Comparison of ENCODE assay signal across 8 cellular contexts in genomic region chr10:119595134-119595714, GRCh38. TPM values are rescaled to one million over a fixed set of nuclear protein-coding genes. Genes with fewer than 3 reads are reported as not detected.
A peak's percentile ranks its signal among the peaks of the same experiment; 100 is the strongest.
DNase-seq lines count a peak whose midpoint lies in the region; ATAC-seq, FAIRE-seq and TF ChIP-seq lines count a peak whose summit lies in the region.

No MANE protein-coding gene starts in this region.

- no peak for FAIRE-seq in kidney (lab: Jason Lieb, UNC)

- no peaks in the 10 kb centered on the region for H3K9me3 Mint-ChIP-seq in activated naive CD8-positive, alpha-beta T cell treated with anti-CD3 and anti-CD28 coated beads, Interleukin-2, amount 10 ng/mL, durations not matched to agents 7 days and 5 days

- TF ChIP-seq CTCF in heart left ventricle (IDR thresholded peaks at IDR 0.05) (no peak), kidney (IDR thresholded peaks at IDR 0.05; ENCODE audit: borderline replicate concordance, extremely low read depth, insufficient read depth) (no peak), thyroid gland (IDR thresholded peaks at IDR 0.05) (no peak)

- 16 to 20% (median 18%) methylated on average over 7 of the region's 7 CpGs for WGBS in heart left ventricle, 4 donors
- 9 to 12% methylated on average over 7 of the region's 7 CpGs for WGBS in thyroid gland, 2 donors

- intact Hi-C loops in heart left ventricle (cut with DNase I), result loop anchor here in 6 of 10 donors (5.0 to 10.0 kb wide), 7 partner anchors 57 to 390 kb away; partner anchors contain the start of genes BAG3 (in 3 of the 6), INPP5F (in 2 of the 6), GRK5 (in 1 of the 6) and MCMBP (in 1 of the 6)
- intact Hi-C loops in Right ventricle myocardium superior (cut with DNase I), result loop anchor here (10.0 kb wide), 1 partner anchor 280 kb away; the partner anchor contains the start of gene MCMBP
- intact Hi-C loops in kidney (cut with DNase I), result no loop called here
- intact Hi-C loops in thyroid gland (cut with DNase I), result loop anchor here (5.0 to 10.0 kb wide), 2 partner anchors 50 to 52 kb away; partner anchors contain the start of gene RGS10

- ATAC-seq in heart left ventricle, result no peak
- no peak for ATAC-seq in Right ventricle myocardium superior (ENCODE audit: poor library complexity)
- no peak for ATAC-seq in activated naive CD8-positive, alpha-beta T cell treated with anti-CD3 and anti-CD28 coated beads, Interleukin-2, amount 10 ng/mL, durations not matched to agents 7 days and 5 days (ENCODE audit: low read depth)
- ATAC-seq in GM19397 (IDR thresholded peaks at IDR 0.05; ENCODE audit: unreplicated experiment), result no peak

- no peaks in the 10 kb centered on the region for H3K27me3 Mint-ChIP-seq in activated naive CD8-positive, alpha-beta T cell treated with anti-CD3 and anti-CD28 coated beads, Interleukin-2, amount 10 ng/mL, durations not matched to agents 7 days and 5 days

- H3K4me1 Mint-ChIP-seq in activated naive CD8-positive, alpha-beta T cell treated with anti-CD3 and anti-CD28 coated beads, Interleukin-2, amount 10 ng/mL, durations not matched to agents 7 days and 5 days, result peaks cover 42% of the 10 kb centered on the region

- peaks cover 0 to 2% (median 0%) of the 10 kb centered on the region in 12 donors for H3K9me3 ChIP-seq in heart left ventricle
- no peaks in the 10 kb centered on the region for H3K9me3 ChIP-seq in kidney (ENCODE audit: control insufficient read depth in 1 of 2, low read length in 2 of 2)
- H3K9me3 ChIP-seq in thyroid gland, result no peaks in the 10 kb centered on the region

- H3K4me3 ChIP-seq in heart left ventricle (peak overlapping the region; percentile 66 to 91 (median 88)), kidney (ENCODE audit: low read length in 2 of 2) (peak overlapping the region; percentile 92 to 93), thyroid gland (replicated peaks in 1 of 3) (peak overlapping the region; percentile 47 to 79 (median 68))

- peak overlapping the region; percentile 95 for H3K27ac Mint-ChIP-seq in activated naive CD8-positive, alpha-beta T cell treated with anti-CD3 and anti-CD28 coated beads, Interleukin-2, amount 10 ng/mL, durations not matched to agents 7 days and 5 days

- H3K27me3 ChIP-seq in heart left ventricle (no peaks in the 10 kb centered on the region), thyroid gland (no peaks in the 10 kb centered on the region)

- H3K4me1 ChIP-seq in heart left ventricle (peaks cover 0 to 52% (median 47%) of the 10 kb centered on the region in 12 donors), kidney (ENCODE audit: control insufficient read depth in 1 of 2, insufficient read depth in 1 of 2, low read depth in 1 of 2, low read length in 2 of 2) (peaks cover 21 to 22% of the 10 kb centered on the region in 2 donors), thyroid gland (peaks cover 35 to 39% of the 10 kb centered on the region in 2 donors)

- H3K27ac ChIP-seq in heart left ventricle, result peak overlapping the region in 10 of 12 donors; percentile 94 to 99 (median 99)
- peak overlapping the region; percentile 97 to 99 for H3K27ac ChIP-seq in kidney (ENCODE audit: low read depth in 2 of 2, low read length in 2 of 2)
- peak overlapping the region in 2 of 3 donors; percentile 99 for H3K27ac ChIP-seq in thyroid gland

- no peak for DNase-seq in heart left ventricle
- DNase-seq in Right ventricle myocardium superior, result no peak
- no peak for DNase-seq in activated naive CD8-positive, alpha-beta T cell treated with anti-CD3 and anti-CD28 coated beads, Interleukin-2, amount 10 ng/mL, durations not matched to agents 7 days and 5 days
- no peak for DNase-seq in kidney
- DNase-seq in thyroid gland, result no peak
- DNase-seq in NK-92 treated with Interleukin-12 subunit alpha and Interleukin-12 subunit beta, amount 100 ng/mL, for 24 hours (lab: John Stamatoyannopoulos, UW), result no peak
- DNase-seq in T-helper 9 cell, result no peak

- peaks cover 21% of the 10 kb centered on the region for H3K36me3 Mint-ChIP-seq in activated naive CD8-positive, alpha-beta T cell treated with anti-CD3 and anti-CD28 coated beads, Interleukin-2, amount 10 ng/mL, durations not matched to agents 7 days and 5 days

- H3K36me3 ChIP-seq in heart left ventricle (peaks cover 0 to 18% (median 13%) of the 10 kb centered on the region in 9 donors), kidney (ENCODE audit: control insufficient read depth in 1 of 2, insufficient read depth in 2 of 2, low read length in 2 of 2) (no peaks in the 10 kb centered on the region), thyroid gland (no peaks in the 10 kb centered on the region)

- H3K9ac ChIP-seq in kidney (ENCODE audit: low read length in 2 of 2), result peak overlapping the region in 1 of 2 donors; percentile 91

- POLR2A ChIA-PET in activated naive CD8-positive, alpha-beta T cell treated with anti-CD3 and anti-CD28 coated beads, Interleukin-2, amount 10 ng/mL, durations not matched to agents 7 days and 5 days (lab: Charles Lee), result interaction anchor here (0.7 to 2.3 kb wide), 8 partner anchors 10 to 363 kb away, joined by 3 to 8 read pairs (median 4); partner anchors contain the start of gene BAG3

- no peak for TF ChIP-seq POLR2A in heart left ventricle (IDR thresholded peaks at IDR 0.05)
- TF ChIP-seq POLR2A in thyroid gland (IDR thresholded peaks at IDR 0.05), result no peak

- H3K4me3 Mint-ChIP-seq in activated naive CD8-positive, alpha-beta T cell treated with anti-CD3 and anti-CD28 coated beads, Interleukin-2, amount 10 ng/mL, durations not matched to agents 7 days and 5 days, result peak overlapping the region; percentile 93

RNA-seq across cellular contexts. Expression of gene TIAL1, which starts 1.5 kb away (rescaled TPM):
- total RNA-seq in heart left ventricle (10 to 100 TPM; 36.9 to 86.3 (median 67.3) TPM), Right ventricle myocardium superior (75.1 TPM), kidney (88.8 TPM), thyroid gland (100 to 1,000 TPM in 1 of 4 donors, 10 to 100 TPM in 3; 89.3 to 119 (median 95.5) TPM)
- polyA plus RNA-seq in heart left ventricle (10 to 100 TPM; 24.8 to 47.6 TPM), kidney (ENCODE audit: insufficient read depth, low read depth, low replicate concordance) (46.7 TPM)
- total RNA-seq in activated naive CD8-positive, alpha-beta T cell treated with anti-CD3 and anti-CD28 coated beads, Interleukin-2, amount 10 ng/mL, durations not matched to agents 7 days and 5 days, result 100 to 1,000 TPM; 192 to 199 TPM

RNA-seq across cellular contexts. Expression of gene RGS10, which starts 52.7 kb away (rescaled TPM):
- 10 to 100 TPM in 2 of 9 donors, 1 to 10 TPM in 7; 1.6 to 25.2 (median 4.7) TPM for total RNA-seq in heart left ventricle
- 1 to 10 TPM; 4.7 to 6.3 TPM for polyA plus RNA-seq in heart left ventricle
- total RNA-seq in Right ventricle myocardium superior, result 4.8 TPM
- total RNA-seq in activated naive CD8-positive, alpha-beta T cell treated with anti-CD3 and anti-CD28 coated beads, Interleukin-2, amount 10 ng/mL, durations not matched to agents 7 days and 5 days, result 100 to 1,000 TPM; 157 to 159 TPM
- total RNA-seq in kidney, result 19.9 TPM
- polyA plus RNA-seq in kidney (ENCODE audit: insufficient read depth, low read depth, low replicate concordance), result 25.4 TPM
- 10 to 100 TPM; 21.4 to 97.6 (median 35.5) TPM for total RNA-seq in thyroid gland

RNA-seq across cellular contexts. Expression of gene BAG3, which starts 56.0 kb away (rescaled TPM):
- 100 to 1,000 TPM in 8 of 9 donors, 10 to 100 TPM in 1; 85.1 to 219 (median 141) TPM for total RNA-seq in heart left ventricle
- polyA plus RNA-seq in heart left ventricle, result 100 to 1,000 TPM in 1 of 2 donors, 10 to 100 TPM in 1; 78.8 to 271 TPM
- total RNA-seq in Right ventricle myocardium superior, result 153 TPM
- total RNA-seq in activated naive CD8-positive, alpha-beta T cell treated with anti-CD3 and anti-CD28 coated beads, Interleukin-2, amount 10 ng/mL, durations not matched to agents 7 days and 5 days, result 10 to 100 TPM; 14.5 to 15.0 TPM
- 42.0 TPM for total RNA-seq in kidney
- polyA plus RNA-seq in kidney (ENCODE audit: insufficient read depth, low read depth, low replicate concordance), result 54.9 TPM
- 10 to 100 TPM; 26.6 to 46.6 (median 38.0) TPM for total RNA-seq in thyroid gland
